Comparison of ENCODE assay signal across 27 cellular contexts in genomic region chr9:112762726-112763518, GRCh38.
"Had no signal": no experiment of that assay in that cellular context is flagged by ENCODE, and none has a peak within 500 bp of the region (broad histone marks: within the 10 kb centered on the region; RNA-seq: fewer than 3 reads in every experiment).

No MANE protein-coding gene starts in this region.

- H3K27me3 ChIP-seq: breast epithelium, gastroesophageal sphincter, right atrium auricular region, transverse colon had no signal

- H3K4me3 Mint-ChIP-seq: activated T-cell treated with anti-CD3 and anti-CD28 coated beads, Interleukin-2, amount 50 U/mL, for 24 hours; dendritic cell treated with granulocyte-macrophage colony-stimulating factor and Interleukin-4, amounts not matched to agents 40 ng/mL and 50 ng/mL, for 4 days; mesothelial cell of epicardium; naive thymus-derived CD4-positive, alpha-beta T cell had no signal

- H3K27ac ChIP-seq: breast epithelium, gastroesophageal sphincter, right atrium auricular region, transverse colon had no signal

- DNase-seq: activated CD4-positive, alpha-beta T cell treated with anti-CD3 and anti-CD28 coated beads for 48 hours; activated CD4-positive, alpha-beta T cell treated with anti-CD3 and anti-CD28 coated beads, Interleukin-2, amount 50 U/mL, for 48 hours; activated CD8-positive, alpha-beta memory T cell treated with anti-CD3 and anti-CD28 coated beads, Interleukin-2, amount 50 U/mL, for 4 hours; activated T-cell treated with anti-CD3 and anti-CD28 coated beads, Interleukin-2, amount 50 U/mL, for 24 hours; central memory CD4-positive, alpha-beta T cell; effector CD4-positive, alpha-beta T cell; erythroblast; head of caudate nucleus; hippocampal formation; left cardiac atrium; mammary epithelial cell; naive thymus-derived CD4-positive, alpha-beta T cell; stimulated activated CD4-positive, alpha-beta T cell treated with anti-CD3 and anti-CD28 coated beads, Interleukin-15, amount 100 ng/mL, for 24 hours; stimulated activated CD4-positive, alpha-beta T cell treated with anti-CD3 and anti-CD28 coated beads, Interleukin-2, amount 100 ng/mL, for 24 hours; stimulated activated naive CD4-positive, alpha-beta T cell treated with Interleukin-2 at 50 U/mL for 16 hours; T-helper 1 cell; transverse colon had no signal

- H3K27me3 Mint-ChIP-seq: activated T-cell treated with anti-CD3 and anti-CD28 coated beads, Interleukin-2, amount 50 U/mL, for 24 hours; dendritic cell treated with granulocyte-macrophage colony-stimulating factor and Interleukin-4, amounts not matched to agents 40 ng/mL and 50 ng/mL, for 4 days; naive thymus-derived CD4-positive, alpha-beta T cell had no signal

- ATAC-seq: activated CD4-positive, CD25-positive, alpha-beta regulatory T cell treated with anti-CD3 and anti-CD28 coated beads, Interleukin-2, amount 50 U/mL, for 24 hours; activated naive CD4-positive, alpha-beta T cell treated with anti-CD3 and anti-CD28 coated beads, Interleukin-2, amount 50 U/mL, for 72 hours; gastroesophageal sphincter; left cardiac atrium; naive thymus-derived CD4-positive, alpha-beta T cell had no signal

- FAIRE-seq: endometrium, keratinocyte, urothelium cell line had no signal

- H3K36me3 ChIP-seq: breast epithelium, gastroesophageal sphincter, right atrium auricular region, transverse colon had no signal

- H3K27ac Mint-ChIP-seq: activated T-cell treated with anti-CD3 and anti-CD28 coated beads, Interleukin-2, amount 50 U/mL, for 24 hours; dendritic cell treated with granulocyte-macrophage colony-stimulating factor and Interleukin-4, amounts not matched to agents 40 ng/mL and 50 ng/mL, for 4 days; mesothelial cell of epicardium had no signal

- H3K9me3 ChIP-seq: gastroesophageal sphincter, transverse colon had no signal

- H3K9me3 Mint-ChIP-seq: activated naive CD4-positive, alpha-beta T cell treated with anti-CD3 and anti-CD28 coated beads, Interleukin-2, amount 50 U/mL, for 72 hours had no signal

- H3K4me1 ChIP-seq: breast epithelium, gastroesophageal sphincter, right atrium auricular region had no signal

- H3K4me3 ChIP-seq: breast epithelium, gastroesophageal sphincter, right atrium auricular region, transverse colon had no signal
